15 cellular contexts compared by ENCODE assay signal in the genomic region with DNA sequence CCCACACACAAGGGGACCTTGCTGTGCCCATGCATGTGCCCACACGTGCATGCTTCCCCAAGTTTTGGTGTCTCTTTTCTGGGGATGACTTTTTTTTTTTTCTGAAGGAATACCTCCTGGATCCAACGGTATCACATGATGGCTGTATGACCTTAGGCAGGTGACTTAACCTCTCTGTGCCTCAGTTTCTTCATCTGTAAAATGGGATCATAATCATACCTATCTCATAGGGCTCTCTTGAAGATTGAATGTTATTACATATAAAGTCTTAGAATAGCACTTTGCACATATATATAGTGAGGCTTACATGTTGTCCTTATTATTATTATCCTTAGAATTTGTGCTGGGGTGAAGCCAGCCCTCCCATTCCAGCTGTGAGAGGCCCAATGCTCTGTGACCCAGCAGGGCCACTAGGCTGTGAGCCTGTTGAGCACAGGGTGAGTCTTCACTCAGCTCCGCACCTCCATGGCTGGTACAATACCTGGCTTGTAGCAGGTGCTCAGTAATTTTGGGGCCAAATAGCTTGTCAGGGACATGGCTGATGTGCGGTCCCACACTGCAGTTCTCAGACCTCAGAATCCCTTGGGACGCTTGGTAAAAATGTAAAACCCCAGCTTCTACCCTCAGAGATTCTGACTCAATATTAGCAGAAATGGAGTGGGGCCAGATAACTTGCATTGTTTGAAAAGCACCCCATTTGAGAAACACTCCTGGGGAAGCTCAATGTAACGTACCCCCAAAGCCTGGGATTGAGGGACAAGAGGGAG. TPM values are rescaled to one million over a fixed set of nuclear protein-coding genes. Genes with fewer than 3 reads are reported as not detected.
"Had no signal": no experiment of that assay in that cellular context is flagged by ENCODE, and none has a peak within 500 bp of the region (broad histone marks: within the 10 kb centered on the region; RNA-seq: fewer than 3 reads in every experiment).

No MANE protein-coding gene starts in this region.

- H3K27ac Mint-ChIP-seq: activated naive CD8-positive, alpha-beta T cell; natural killer cell; stimulated activated naive CD8-positive, alpha-beta T cell treated with anti-CD3 and anti-CD28 coated beads, Interleukin-15, Interleukin-2, amounts not matched to agents 100 ng/mL and 50 ng/mL, for 24 hours had no signal

- H3K4me1 Mint-ChIP-seq: central memory CD8-positive, alpha-beta T cell; natural killer cell had no signal

- H3K9me3 Mint-ChIP-seq: central memory CD8-positive, alpha-beta T cell; natural killer cell; stimulated activated naive CD8-positive, alpha-beta T cell treated with anti-CD3 and anti-CD28 coated beads, Interleukin-15, Interleukin-2, amounts not matched to agents 100 ng/mL and 50 ng/mL, for 24 hours had no signal

- DNase-seq: activated CD8-positive, alpha-beta memory T cell treated with anti-CD3 and anti-CD28 coated beads for 24 hours; amniotic stem cell; cortex of kidney; effector CD8-positive, alpha-beta T cell; foreskin melanocyte; natural killer cell had no signal

- H3K36me3 Mint-ChIP-seq: activated naive CD8-positive, alpha-beta T cell; natural killer cell had no signal

- H3K27me3 Mint-ChIP-seq: activated naive CD8-positive, alpha-beta T cell had no signal

- H3K27me3 ChIP-seq: heart left ventricle, right atrium auricular region had no signal

- H3K4me3 Mint-ChIP-seq: activated naive CD8-positive, alpha-beta T cell; central memory CD8-positive, alpha-beta T cell; natural killer cell; stimulated activated naive CD8-positive, alpha-beta T cell treated with anti-CD3 and anti-CD28 coated beads, Interleukin-15, Interleukin-2, amounts not matched to agents 100 ng/mL and 50 ng/mL, for 24 hours had no signal

- H3K4me3 ChIP-seq: heart left ventricle, lung, right atrium auricular region had no signal

- H3K36me3 ChIP-seq: heart left ventricle, right atrium auricular region had no signal

- H3K9me3 ChIP-seq: heart left ventricle, right atrium auricular region had no signal

RNA-seq across cellular contexts. Expression of a gene that starts 20.6 kb away (rescaled TPM):
- total RNA-seq: endothelial cell of umbilical vein, fibroblast of lung, mononuclear cell, natural killer cell had no signal
- polyA plus RNA-seq: endothelial cell of umbilical vein had no signal
